7 cellular contexts compared by ENCODE assay signal in genomic region chr2:15458277-15458676, GRCh38.
"Had no signal": no experiment of that assay in that cellular context is flagged by ENCODE, and none has a peak within 500 bp of the region (broad histone marks: within the 10 kb centered on the region; RNA-seq: fewer than 3 reads in every experiment).

No MANE protein-coding gene starts in this region.

- H3K9ac ChIP-seq: GM23248 had no signal

- DNase-seq: GM23248, H9, HCEC 1CT, IMR-90 had no signal

- H3K4me3 Mint-ChIP-seq: H9 had no signal

- H3K27ac ChIP-seq: GM23248 had no signal

- H3K4me3 ChIP-seq: GM23248 had no signal

- FAIRE-seq: H1, H54, HTR-8/SVneo had no signal

- H2AFZ ChIP-seq: GM23248 had no signal

- H3K9me3 Mint-ChIP-seq: H9 had no signal
